Comparison of ENCODE assay signal across 11 cellular contexts in the genomic region with DNA sequence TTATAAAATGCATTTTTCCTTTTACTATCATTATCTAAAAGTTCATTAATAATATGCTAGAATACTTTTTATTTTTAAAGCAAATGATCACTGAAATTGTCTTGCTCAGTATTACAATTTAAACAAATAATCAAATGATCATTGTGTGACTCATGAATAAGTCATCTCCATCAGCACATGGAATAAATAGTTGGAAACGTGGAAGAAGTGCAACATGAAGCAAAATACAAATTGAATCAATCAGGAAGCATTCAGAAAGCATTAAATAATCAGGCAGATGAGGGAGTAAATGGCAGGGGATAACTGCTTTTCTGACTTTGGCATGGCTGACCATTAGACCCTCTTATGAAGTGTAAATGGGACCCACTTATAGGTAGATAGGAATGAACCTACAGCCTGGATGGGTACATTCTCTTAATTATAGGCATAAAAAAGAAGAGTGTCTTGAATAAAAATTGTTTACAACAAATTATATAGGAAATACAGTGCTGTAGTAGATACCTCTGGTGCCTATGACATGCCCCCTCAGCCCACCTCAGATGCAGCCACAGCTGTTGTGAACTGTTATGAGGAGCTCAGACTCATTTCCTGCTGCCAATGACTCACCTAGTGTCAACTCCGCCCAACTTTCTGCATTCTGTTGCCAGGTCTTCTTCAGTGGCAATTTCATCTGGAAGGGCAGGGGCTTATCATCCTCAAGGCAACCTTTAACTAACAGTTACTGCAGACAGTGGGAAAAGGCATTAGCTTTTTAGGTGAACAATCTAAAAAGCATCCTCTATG.
DNase-seq lines count a peak whose midpoint lies in the region; ATAC-seq and TF ChIP-seq lines count a peak whose summit lies in the region.
"Had no signal": no experiment of that assay in that cellular context is flagged by ENCODE, and none has a peak within 500 bp of the region (broad histone marks: within the 10 kb centered on the region; RNA-seq: fewer than 3 reads in every experiment).

No MANE protein-coding gene starts in this region.

- POLR2A ChIA-PET in RWPE1 (lab: Yijun Ruan, JAX; ENCODE audit: low non-redundant PET): no interaction called here

- no peaks in the 10 kb centered on the region for H3K36me3 Mint-ChIP-seq in stimulated activated naive B cell treated with anti-CD40 and anti-IgM and Interleukin-4, amounts not matched to agents 10 μg/mL and 1 μg/mL and 100 μg/mL, for 72 hours
- H3K36me3 Mint-ChIP-seq: IgD-negative memory B cell had no signal

- CTCF ChIA-PET in RWPE1 (lab: Yijun Ruan, JAX): no interaction called here

- H3K4me3 ChIP-seq in transverse colon: no peak overlapping the region
- H3K4me3 ChIP-seq: HAP-1 had no signal

- WGBS in transverse colon (ENCODE audit: low coverage in 1 of 2), 2 donors: 20 to 37% methylated on average over 1 to 2 of the region's 2 CpGs

- DNase-seq in RWPE1 (ENCODE audit: low spot score): peak; percentile 56
- peak; percentile 65 for DNase-seq in iris pigment epithelial cell (ENCODE audit: low read depth)
- DNase-seq in DMS114 treated with DMSO at 0.1 percent for 48 hours (lab: John Stamatoyannopoulos, UW; ENCODE audit: unreplicated experiment): no peak
- DNase-seq in stimulated activated naive B cell treated with anti-CD40 and anti-IgM and Interleukin-4, amounts not matched to agents 10 μg/mL and 1 μg/mL and 100 μg/mL, for 72 hours: no peak
- DNase-seq in transverse colon: no peak
- DNase-seq: activated T-cell treated with anti-CD3 and anti-CD28 coated beads, Interleukin-2, amount 50 U/mL, for 4 hours; SIG-M5 had no signal

- H3K9me3 Mint-ChIP-seq in stimulated activated naive B cell treated with anti-CD40 and anti-IgM and Interleukin-4, amounts not matched to agents 10 μg/mL and 1 μg/mL and 100 μg/mL, for 72 hours: peaks cover 5 to 10% of the 10 kb centered on the region in 2 donors
- H3K9me3 Mint-ChIP-seq: activated T-cell treated with anti-CD3 and anti-CD28 coated beads, Interleukin-2, amount 50 U/mL, for 4 hours had no signal

- no peak for TF ChIP-seq EP300 in transverse colon (IDR thresholded peaks at IDR 0.05; ENCODE audit: low read depth)

- no peaks in the 10 kb centered on the region for H3K27me3 Mint-ChIP-seq in stimulated activated naive B cell treated with anti-CD40 and anti-IgM and Interleukin-4, amounts not matched to agents 10 μg/mL and 1 μg/mL and 100 μg/mL, for 72 hours
- H3K27me3 Mint-ChIP-seq: IgD-negative memory B cell had no signal

- no peak overlapping the region for H3K27ac Mint-ChIP-seq in stimulated activated naive B cell treated with anti-CD40 and anti-IgM and Interleukin-4, amounts not matched to agents 10 μg/mL and 1 μg/mL and 100 μg/mL, for 72 hours
- H3K27ac Mint-ChIP-seq: IgD-negative memory B cell had no signal

- H3K4me1 Mint-ChIP-seq in stimulated activated naive B cell treated with anti-CD40 and anti-IgM and Interleukin-4, amounts not matched to agents 10 μg/mL and 1 μg/mL and 100 μg/mL, for 72 hours: no peaks in the 10 kb centered on the region
- H3K4me1 Mint-ChIP-seq: IgD-negative memory B cell had no signal

- TF ChIP-seq POLR2A in transverse colon (IDR thresholded peaks at IDR 0.05): no peak

- TF ChIP-seq CTCF in RWPE1 (conservative IDR thresholded peaks at IDR 0.05; ENCODE audit: low read depth) (no peak), transverse colon (IDR thresholded peaks at IDR 0.05) (no peak)

- peak overlapping the region; percentile 30; the same call in 1 of the 2 replicates for H3K27ac ChIP-seq in RWPE1
- H3K27ac ChIP-seq in transverse colon: no peak overlapping the region

- no peaks in the 10 kb centered on the region for H3K36me3 ChIP-seq in transverse colon
- H3K36me3 ChIP-seq: HAP-1 had no signal

- peak; percentile 45 for ATAC-seq in GM18508 (IDR thresholded peaks at IDR 0.05; ENCODE audit: insufficient read depth, unreplicated experiment)
- peak; percentile 69 for ATAC-seq in HG02610 (IDR thresholded peaks at IDR 0.05; ENCODE audit: unreplicated experiment)
- no peak for ATAC-seq in stimulated activated naive B cell treated with anti-CD40 and anti-IgM and Interleukin-4, amounts not matched to agents 10 μg/mL and 1 μg/mL and 100 μg/mL, for 72 hours (replicated peaks)
- ATAC-seq: activated T-cell treated with anti-CD3 and anti-CD28 coated beads, Interleukin-2, amount 50 U/mL, for 4 hours had no signal

- no peaks in the 10 kb centered on the region for H3K27me3 ChIP-seq in transverse colon

- no peaks in the 10 kb centered on the region for H3K9me3 ChIP-seq in transverse colon
- H3K9me3 ChIP-seq: HAP-1 had no signal

- no peak overlapping the region for H3K4me3 Mint-ChIP-seq in stimulated activated naive B cell treated with anti-CD40 and anti-IgM and Interleukin-4, amounts not matched to agents 10 μg/mL and 1 μg/mL and 100 μg/mL, for 72 hours
- H3K4me3 Mint-ChIP-seq: activated T-cell treated with anti-CD3 and anti-CD28 coated beads, Interleukin-2, amount 50 U/mL, for 4 hours; IgD-negative memory B cell had no signal

- in situ Hi-C loops in transverse colon (cut with MboI; ENCODE audit: low pct_ligation_motif_present in 1 of 4, low pct_unique_long_range_greater_than_20kb in 1 of 4, low sequenced_read_pairs in 3 of 4): no loop called here

- intact Hi-C loops in transverse colon (cut with DNase I; ENCODE audit: low total_unique reads): no loop called here

- no peaks in the 10 kb centered on the region for H3K4me1 ChIP-seq in transverse colon
- H3K4me1 ChIP-seq: HAP-1 had no signal

Comparison
In these comparisons a context has a peak if more than half of its experiments do, and no peak if none do; other contexts are left out.
1. ATAC-seq: peak in GM18508 (single experiment) and HG02610 (single experiment); none in stimulated activated naive B cell treated with anti-CD40 and anti-IgM and Interleukin-4, amounts not matched to agents 10 μg/mL and 1 μg/mL and 100 μg/mL, for 72 hours (0 of 2).
2. DNase-seq: peak in RWPE1 (single experiment) and iris pigment epithelial cell (single experiment); none in DMS114 treated with DMSO at 0.1 percent for 48 hours (single experiment), stimulated activated naive B cell treated with anti-CD40 and anti-IgM and Interleukin-4, amounts not matched to agents 10 μg/mL and 1 μg/mL and 100 μg/mL, for 72 hours (single experiment) and transverse colon (single experiment).